33 cellular contexts compared by ENCODE assay signal in the genomic region with DNA sequence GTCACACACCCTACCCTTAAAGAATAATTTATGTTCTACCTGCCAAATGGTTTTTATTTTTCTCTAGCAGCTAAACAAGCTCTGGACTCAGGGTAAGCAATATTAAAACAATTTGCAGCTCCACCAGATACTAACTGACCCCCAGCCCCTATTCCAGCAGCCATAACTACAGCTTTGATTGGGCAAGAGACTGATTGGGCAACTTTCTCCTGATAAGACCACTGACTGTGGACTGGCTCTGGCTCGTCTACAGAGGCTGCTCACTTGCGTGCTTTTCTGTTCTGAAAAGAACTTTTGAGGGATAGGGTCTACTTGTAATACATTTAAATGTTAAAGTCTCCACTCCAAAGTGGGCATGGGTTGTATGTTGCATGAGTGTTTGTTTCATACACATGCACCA. TPM values are rescaled to one million over a fixed set of nuclear protein-coding genes. Genes with fewer than 3 reads are reported as not detected.
"Had no signal": no experiment of that assay in that cellular context is flagged by ENCODE, and none has a peak within 500 bp of the region (broad histone marks: within the 10 kb centered on the region; RNA-seq: fewer than 3 reads in every experiment).

No MANE protein-coding gene starts in this region.

- DNase-seq: colonic mucosa; cortex of kidney; effector CD8-positive, alpha-beta T cell; effector memory CD8-positive, alpha-beta T cell; endodermal cell; erythroblast; esophagus squamous epithelium; foreskin keratinocyte; heart left ventricle; hypothalamus; left cardiac atrium; left lung; left ventricle myocardium superior; lower lobe of right lung; mesenchymal stem cell; mucosa of descending colon; naive B cell; naive thymus-derived CD8-positive, alpha-beta T cell had no signal

- H3K36me3 ChIP-seq: colonic mucosa, esophagus squamous epithelium, gastroesophageal sphincter, heart left ventricle, left lung, lower lobe of right lung had no signal

- H3K79me2 ChIP-seq: hepatocyte had no signal

- H3K4me2 ChIP-seq: hepatocyte had no signal

- H3K27me3 ChIP-seq: colonic mucosa, esophagus squamous epithelium, foreskin keratinocyte, gastroesophageal sphincter, heart left ventricle, hepatocyte, left lung had no signal

- H3K27ac ChIP-seq: colonic mucosa, epithelial cell of prostate, esophagus squamous epithelium, foreskin keratinocyte, gastroesophageal sphincter, heart left ventricle, hepatocyte, left lung, lower lobe of right lung had no signal

- FAIRE-seq: endometrium, frontal cortex, islet of Langerhans, keratinocyte had no signal

- H3K4me1 ChIP-seq: colonic mucosa, esophagus squamous epithelium, foreskin keratinocyte, gastroesophageal sphincter, heart left ventricle, left lung, lower lobe of right lung had no signal

- H3K9me3 ChIP-seq: colonic mucosa, esophagus squamous epithelium, gastroesophageal sphincter, heart left ventricle, left lung, lower lobe of right lung, mucosa of descending colon had no signal

- ATAC-seq: effector memory CD8-positive, alpha-beta T cell; esophagus mucosa; foreskin keratinocyte; gastroesophageal sphincter; heart left ventricle; left cardiac atrium; left lung; left ventricle myocardium superior; lower lobe of right lung; mucosa of descending colon; naive thymus-derived CD8-positive, alpha-beta T cell had no signal

- H3K4me3 ChIP-seq: colonic mucosa, esophagus squamous epithelium, gastroesophageal sphincter, heart left ventricle, hepatocyte, left lung, lower lobe of right lung, mucosa of descending colon had no signal

- H2AFZ ChIP-seq: hepatocyte had no signal

RNA-seq across cellular contexts. Expression of gene OR7A5, which starts 20.0 kb away (rescaled TPM):
- total RNA-seq: colonic mucosa; dermis microvascular lymphatic vessel endothelial cell; endodermal cell; esophagus mucosa; foreskin keratinocyte; frontal cortex; gastroesophageal sphincter; heart left ventricle; hepatocyte; kidney epithelial cell; left cardiac atrium; left lung; left ventricle myocardium superior; lower lobe of right lung; lung microvascular endothelial cell; mesenteric fat pad; mesothelial cell of epicardium; mucosa of descending colon; naive thymus-derived CD8-positive, alpha-beta T cell had no signal
- polyA plus RNA-seq: foreskin keratinocyte; heart left ventricle; hepatocyte; naive thymus-derived CD8-positive, alpha-beta T cell had no signal

RNA-seq across cellular contexts. Expression of gene OR7C1, which starts 20.0 kb away (rescaled TPM):
- total RNA-seq: colonic mucosa; dermis microvascular lymphatic vessel endothelial cell; endodermal cell; esophagus mucosa; esophagus squamous epithelium; foreskin keratinocyte; frontal cortex; gastroesophageal sphincter; kidney epithelial cell; left cardiac atrium; left ventricle myocardium superior; lung microvascular endothelial cell; mesenteric fat pad; mesothelial cell of epicardium; mucosa of descending colon; naive thymus-derived CD8-positive, alpha-beta T cell had no signal
- polyA plus RNA-seq: foreskin keratinocyte; heart left ventricle; naive thymus-derived CD8-positive, alpha-beta T cell had no signal

RNA-seq across cellular contexts. Expression of gene OR7A10, which starts 33.7 kb away (rescaled TPM):
- total RNA-seq: colonic mucosa; dermis microvascular lymphatic vessel endothelial cell; endodermal cell; esophagus mucosa; esophagus squamous epithelium; foreskin keratinocyte; frontal cortex; gastroesophageal sphincter; heart left ventricle; hepatocyte; kidney epithelial cell; left cardiac atrium; left lung; left ventricle myocardium superior; lower leg skin; lower lobe of right lung; lung microvascular endothelial cell; mesenteric fat pad; mesothelial cell of epicardium; mucosa of descending colon; myocyte; naive thymus-derived CD8-positive, alpha-beta T cell had no signal
- polyA plus RNA-seq: foreskin keratinocyte; heart left ventricle; hepatocyte; keratinocyte; naive thymus-derived CD8-positive, alpha-beta T cell had no signal

RNA-seq across cellular contexts. Expression of gene ADGRE2, which starts 36.6 kb away (rescaled TPM):
- total RNA-seq: mesothelial cell of epicardium; naive thymus-derived CD8-positive, alpha-beta T cell had no signal
- polyA plus RNA-seq: naive thymus-derived CD8-positive, alpha-beta T cell had no signal
